ENCODE assay signal across 11 cellular contexts in the genomic region with DNA sequence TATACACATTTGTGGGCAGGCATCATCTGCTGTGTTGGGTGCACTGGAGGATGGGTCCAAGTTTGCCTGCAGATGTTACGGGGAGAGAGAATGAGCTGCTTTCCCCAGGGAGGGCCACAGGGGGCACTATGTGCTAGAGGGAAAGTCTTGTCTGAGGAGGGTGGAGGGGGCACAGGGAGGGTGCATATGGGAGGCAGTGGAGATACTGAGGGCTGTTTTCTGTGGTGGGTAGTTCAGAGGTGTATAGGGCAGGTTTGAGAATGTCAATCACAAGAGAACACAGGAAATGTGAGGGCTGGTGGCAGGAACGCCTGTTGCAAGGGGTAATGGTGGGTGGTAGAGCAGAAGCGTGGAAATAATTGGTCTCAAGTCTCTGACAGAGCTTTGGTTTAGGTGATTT. TPM values are rescaled to one million over a fixed set of nuclear protein-coding genes. Genes with fewer than 3 reads are reported as not detected.
DNase-seq lines count a peak whose midpoint lies in the region; ATAC-seq and TF ChIP-seq lines count a peak whose summit lies in the region.
"Had no signal": no experiment of that assay in that cellular context is flagged by ENCODE, and none has a peak within 500 bp of the region (broad histone marks: within the 10 kb centered on the region; RNA-seq: fewer than 3 reads in every experiment).

No MANE protein-coding gene starts in this region.

- H3K27ac ChIP-seq in spleen, result peak overlapping the region in 5 of 8 donors; percentile 33 to 86 (median 40)

- H3K27me3 ChIP-seq in spleen (replicated peaks in 1 of 7), result no peaks in the 10 kb centered on the region

- H3K4me3 ChIP-seq in astrocyte of the cerebellum (ENCODE audit: low read depth, low read length) (no peak overlapping the region), spleen (peak overlapping the region in 1 of 8 donors; percentile 9)

- in situ Hi-C loops in SK-MEL-5 (cut with HindIII; ENCODE audit: low pct_unique_long_range_greater_than_20kb, low sequenced_read_pairs), result no loop called here
- in situ Hi-C loops in astrocyte of the cerebellum (cut with HindIII; ENCODE audit: low sequenced_read_pairs), result no loop called here

- no peaks in the 10 kb centered on the region for H3K9me3 ChIP-seq in spleen

- ATAC-seq in GM21825 (IDR thresholded peaks at IDR 0.05; ENCODE audit: unreplicated experiment), result no peak
- ATAC-seq in left colon, result no peak

- H3K4me1 ChIP-seq in spleen, result peaks cover 0 to 39% (median 14%) of the 10 kb centered on the region in 6 donors

- peaks cover 0 to 69% (median 55%) of the 10 kb centered on the region in 6 donors for H3K36me3 ChIP-seq in spleen

- TF ChIP-seq POLR2A in spleen (IDR thresholded peaks at IDR 0.05), result no peak

- peak; percentile 25 for DNase-seq in ELF-1 (ENCODE audit: low read depth, low spot score)
- DNase-seq in SK-MEL-5 (ENCODE audit: low read depth, low spot score), result peak; percentile 33
- DNase-seq in astrocyte of the cerebellum (ENCODE audit: low read depth), result no peak
- DNase-seq in spleen, result no peak
- no peak for DNase-seq in COLO668 (lab: John Stamatoyannopoulos, UW; ENCODE audit: unreplicated experiment)
- DNase-seq in T-helper 9 cell, result no peak
- no peak for DNase-seq in left colon
- DNase-seq: effector CD4-positive, alpha-beta T cell had no signal

- intact Hi-C loops in spleen (cut with DNase I; ENCODE audit: low total_unique reads) (no loop called here), left colon (cut with DNase I, micrococcal nuclease) (no loop called here)

- peak; percentile 17 for TF ChIP-seq CTCF in astrocyte of the cerebellum (IDR thresholded peaks at IDR 0.05; ENCODE audit: low read depth, low read length, missing control alignments)
- TF ChIP-seq CTCF in spleen (IDR thresholded peaks at IDR 0.05 in 8 of 11, conservative IDR thresholded peaks at IDR 0.05 in 3 of 11), result peak in 7 of 11 experiments; percentile 8 to 28 (median 20)

- WGBS in spleen, 5 donors, result 61 to 85% (median 79%) methylated on average over 3 of the region's 3 CpGs

RNA-seq across cellular contexts. Expression of a gene that starts 7.7 kb away (rescaled TPM):
- total RNA-seq in SK-MEL-5 (2014; rRNA removed; shearing (Covaris generic)), result 35.2 and 45.5 TPM in 2 replicates
- 72.5 and 97.8 TPM in 2 replicates for polyA plus RNA-seq in SK-MEL-5 (2015; cell fraction: cytosol; rRNA removed)
- polyA plus RNA-seq in SK-MEL-5 (2015; cell fraction: nucleus; rRNA removed), result 116 and 127 TPM in 2 replicates
- 10 to 100 TPM; 47.6 to 65.5 (median 57.0) TPM for total RNA-seq in spleen
- 10 to 100 TPM; 15.3 to 17.3 (median 15.7) TPM for polyA plus RNA-seq in spleen
- 10 to 100 TPM; 41.4 to 55.5 TPM for total RNA-seq in left colon

RNA-seq across cellular contexts. Expression of a gene that starts 25.1 kb away (rescaled TPM):
- total RNA-seq in SK-MEL-5 (2014; rRNA removed; shearing (Covaris generic)), result 39.0 and 39.7 TPM in 2 replicates
- 31.8 and 39.7 TPM in 2 replicates for polyA plus RNA-seq in SK-MEL-5 (2015; cell fraction: cytosol; rRNA removed)
- 244 and 298 TPM in 2 replicates for polyA plus RNA-seq in SK-MEL-5 (2015; cell fraction: nucleus; rRNA removed)
- total RNA-seq in spleen (10 to 100 TPM; 32.0 to 51.3 (median 41.4) TPM), left colon (10 to 100 TPM; 33.9 to 41.0 TPM)
- 100 to 1,000 TPM in 1 of 3 donors, 10 to 100 TPM in 2; 44.5 to 104 (median 66.4) TPM for polyA plus RNA-seq in spleen

RNA-seq across cellular contexts. Expression of a gene that starts 25.2 kb away (rescaled TPM):
- total RNA-seq in SK-MEL-5 (2014; rRNA removed; shearing (Covaris generic)), result 17.2 and 22.6 TPM in 2 replicates
- 27.8 and 31.5 TPM in 2 replicates for polyA plus RNA-seq in SK-MEL-5 (2015; cell fraction: cytosol; rRNA removed)
- polyA plus RNA-seq in SK-MEL-5 (2015; cell fraction: nucleus; rRNA removed), result 353 and 387 TPM in 2 replicates
- 10 to 100 TPM; 38.2 to 57.5 (median 51.7) TPM for total RNA-seq in spleen
- 100 to 1,000 TPM in 2 of 3 donors, 10 to 100 TPM in 1; 66.7 to 165 (median 137) TPM for polyA plus RNA-seq in spleen
- total RNA-seq in left colon, result 10 to 100 TPM; 16.2 to 26.8 TPM

RNA-seq across cellular contexts. Expression of a gene that starts 49.5 kb away (rescaled TPM):
- total RNA-seq in SK-MEL-5 (2014; rRNA removed; shearing (Covaris generic)), result not detected in 2 replicates
- polyA plus RNA-seq in SK-MEL-5 (2015; cell fraction: cytosol; rRNA removed), result not detected in 2 replicates
- polyA plus RNA-seq in SK-MEL-5 (2015; cell fraction: nucleus; rRNA removed), result not detected in 2 replicates
- total RNA-seq in spleen (not detected), left colon (not detected)
- not detected for polyA plus RNA-seq in spleen
- total RNA-seq: myocyte, ureter had no signal

RNA-seq across cellular contexts. Expression of a gene that starts 50.8 kb away (rescaled TPM):
- total RNA-seq in SK-MEL-5 (2014; rRNA removed; shearing (Covaris generic)), result 0.88 TPM in 1 of 2 replicates, not detected in the other
- not detected in 2 replicates for polyA plus RNA-seq in SK-MEL-5 (2015; cell fraction: cytosol; rRNA removed)
- polyA plus RNA-seq in SK-MEL-5 (2015; cell fraction: nucleus; rRNA removed), result not detected in 2 replicates
- not detected for total RNA-seq in spleen
- polyA plus RNA-seq in spleen, result not detected
- not detected for total RNA-seq in left colon
- total RNA-seq: myocyte, ureter had no signal

Comparison
In these comparisons a context has a peak if more than half of its experiments do, and no peak if none do; other contexts are left out.
1. DNase-seq: peak in ELF-1 (single experiment) and SK-MEL-5 (single experiment); none in astrocyte of the cerebellum (single experiment), spleen (single experiment), COLO668 (single experiment), T-helper 9 cell (single experiment) and left colon (0 of 2).